Comparison of ENCODE assay signal across 20 cellular contexts in the genomic region with DNA sequence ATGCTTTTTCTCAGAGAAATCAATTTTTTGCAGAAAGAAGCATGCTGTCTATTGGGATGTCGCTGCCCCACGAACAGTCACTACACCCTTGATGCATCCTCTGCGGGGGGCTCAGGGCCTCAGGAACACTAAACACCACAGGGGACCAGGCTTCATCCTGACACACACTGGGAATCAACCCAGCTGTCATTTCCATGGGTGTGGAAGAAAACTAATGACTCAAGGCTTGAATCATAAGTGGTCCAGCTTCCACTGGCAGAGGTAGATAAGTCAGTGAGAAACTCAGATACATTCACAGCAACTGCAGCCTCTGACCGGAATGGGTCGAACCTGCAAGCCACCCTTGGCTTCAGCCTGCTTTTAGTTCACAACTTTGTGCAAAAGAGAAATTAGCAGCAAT.
DNase-seq lines count a peak whose midpoint lies in the region; ATAC-seq and TF ChIP-seq lines count a peak whose summit lies in the region.
"Had no signal": no experiment of that assay in that cellular context is flagged by ENCODE, and none has a peak within 500 bp of the region (broad histone marks: within the 10 kb centered on the region; RNA-seq: fewer than 3 reads in every experiment).

No MANE protein-coding gene starts in this region.

- no peak for TF ChIP-seq CTCF in A673 (conservative IDR thresholded peaks at IDR 0.05; ENCODE audit: low read depth, low read length)
- TF ChIP-seq CTCF in foreskin keratinocyte (conservative IDR thresholded peaks at IDR 0.05): no peak

- H3K4me3 ChIP-seq in A673 (ENCODE audit: low read depth, low read length, poor library complexity, severe bottlenecking) (no peak overlapping the region), adipocyte (ENCODE audit: low read length) (no peak overlapping the region)
- H3K4me3 ChIP-seq: gastroesophageal sphincter, vagina had no signal

- no peak overlapping the region for H3K4me3 Mint-ChIP-seq in naive thymus-derived CD8-positive, alpha-beta T cell

- POLR2A ChIA-PET in A673 (lab: Charles Lee; ENCODE audit: low non-redundant PET): no interaction called here
- POLR2A ChIA-PET in naive thymus-derived CD8-positive, alpha-beta T cell (lab: Charles Lee): no interaction called here

- intact Hi-C loops in A673 (cut with micrococcal nuclease; ENCODE audit: unreplicated experiment): loop anchor here (5.0 to 10.0 kb wide), 2 partner anchors 620 to 1127 kb away; no protein-coding TSS in a partner anchor

- H3K27me3 ChIP-seq in A673 (replicated peaks; ENCODE audit: insufficient read depth, low read depth, low read length, poor library complexity) (no peaks in the 10 kb centered on the region), adipocyte (replicated peaks; ENCODE audit: control insufficient read depth, insufficient read depth, low read length) (no peaks in the 10 kb centered on the region), foreskin keratinocyte (no peaks in the 10 kb centered on the region)
- H3K27me3 ChIP-seq: vagina had no signal

- peaks cover 0 to 17% (median 3%) of the 10 kb centered on the region in 5 donors for H3K27me3 Mint-ChIP-seq in naive thymus-derived CD8-positive, alpha-beta T cell

- CTCF ChIA-PET in A673 (lab: Charles Lee): no interaction called here

- ATAC-seq in foreskin keratinocyte (peak; percentile 58), HG03442 (IDR thresholded peaks at IDR 0.05; ENCODE audit: unreplicated experiment) (no peak)
- no peak for ATAC-seq in naive thymus-derived CD8-positive, alpha-beta T cell
- ATAC-seq: gastroesophageal sphincter had no signal

- no peaks in the 10 kb centered on the region for H3K9me3 ChIP-seq in A673 (ENCODE audit: low read depth, low read length, poor library complexity, severe bottlenecking)
- H3K9me3 ChIP-seq in adipocyte (ENCODE audit: control insufficient read depth, low read length): no peaks in the 10 kb centered on the region
- H3K9me3 ChIP-seq: vagina had no signal

- H3K9ac ChIP-seq in adipocyte (ENCODE audit: low read length): no peak overlapping the region

- peak; percentile 33 for DNase-seq in A673 (ENCODE audit: low spot score)
- peak; percentile 86 for DNase-seq in HT1080 (ENCODE audit: low read depth)
- peak; percentile 3 for DNase-seq in adipocyte (ENCODE audit: low read depth)
- DNase-seq in foreskin keratinocyte: peak in 1 of 2 donors; percentile 59
- no peak for DNase-seq in stimulated activated CD4-positive, alpha-beta T cell treated with anti-CD3 and anti-CD28 coated beads, Interleukin-12 subunit alpha, Interleukin-12 subunit beta, amount 100 ng/mL, for 4 hours
- no peak for DNase-seq in AML-193 (lab: John Stamatoyannopoulos, UW)
- DNase-seq in naive thymus-derived CD8-positive, alpha-beta T cell: no peak
- DNase-seq: activated CD4-positive, alpha-beta T cell treated with anti-CD3 and anti-CD28 coated beads, Interleukin-2, amount 50 U/mL, for 48 hours; activated gamma-delta T cell treated with Interleukin-2 at 50 U/mL for 16 hours; cortex of kidney; KBM-7; NCI-H1092; NCI-H2107; NCI-H524; SHP77 treated with DMSO at 0.1 percent for 48 hours; WERI-Rb-1 had no signal

- peaks cover 0 to 16% (median 6%) of the 10 kb centered on the region in 4 donors for H3K4me1 Mint-ChIP-seq in naive thymus-derived CD8-positive, alpha-beta T cell

- H3K36me3 ChIP-seq in A673 (ENCODE audit: insufficient read depth, low read length, poor library complexity, severe bottlenecking) (no peaks in the 10 kb centered on the region), adipocyte (ENCODE audit: control insufficient read depth, insufficient read depth, low read length, severe bottlenecking) (no peaks in the 10 kb centered on the region)
- H3K36me3 ChIP-seq: gastroesophageal sphincter, vagina, WERI-Rb-1 had no signal

- no TSS peak for BruUV-seq in A673 (replicated peaks; lab: Mats Ljungman, UMichigan)

- H3K27ac Mint-ChIP-seq in naive thymus-derived CD8-positive, alpha-beta T cell: peak overlapping the region in 1 of 10 donors; percentile 5

- H3K27ac ChIP-seq in A673 (ENCODE audit: low read depth, low read length, poor library complexity, severe bottlenecking) (no peak overlapping the region), foreskin keratinocyte (no peak overlapping the region)
- H3K27ac ChIP-seq: C4-2B, gastroesophageal sphincter, vagina, WERI-Rb-1 had no signal

- H3K36me3 Mint-ChIP-seq in naive thymus-derived CD8-positive, alpha-beta T cell: peaks cover 0 to under 1% (median 0%) of the 10 kb centered on the region in 3 donors

- H3K4me1 ChIP-seq in A673 (ENCODE audit: insufficient read depth, low read length, poor library complexity, severe bottlenecking) (peaks cover 4% of the 10 kb centered on the region), adipocyte (ENCODE audit: control insufficient read depth, insufficient read depth, low read length) (peaks cover 40% of the 10 kb centered on the region), foreskin keratinocyte (peaks cover 36% of the 10 kb centered on the region)
- H3K4me1 ChIP-seq: gastroesophageal sphincter, vagina had no signal

- H3K9me3 Mint-ChIP-seq in naive thymus-derived CD8-positive, alpha-beta T cell: peaks cover 0 to 6% (median 0%) of the 10 kb centered on the region in 9 donors

Comparison
In these comparisons a context has a peak if more than half of its experiments do, and no peak if none do; other contexts are left out.
1. DNase-seq: peak in A673 (single experiment), HT1080 (single experiment) and adipocyte (single experiment); none in stimulated activated CD4-positive, alpha-beta T cell treated with anti-CD3 and anti-CD28 coated beads, Interleukin-12 subunit alpha, Interleukin-12 subunit beta, amount 100 ng/mL, for 4 hours (single experiment), AML-193 (0 of 2) and naive thymus-derived CD8-positive, alpha-beta T cell (0 of 10).